In genomic region chr1:83022206-83022605, GRCh38 we compare ENCODE assay signal across 25 cellular contexts.
"Had no signal": no experiment of that assay in that cellular context is flagged by ENCODE, and none has a peak within 500 bp of the region (broad histone marks: within the 10 kb centered on the region; RNA-seq: fewer than 3 reads in every experiment).

No MANE protein-coding gene starts in this region.

- H3K9me3 ChIP-seq: colonic mucosa, gastrocnemius medialis, mucosa of descending colon had no signal

- H3K4me3 ChIP-seq: colonic mucosa, esophagus squamous epithelium, gastrocnemius medialis, heart right ventricle, left ventricle myocardium inferior, lower lobe of right lung, mucosa of descending colon had no signal

- ATAC-seq: effector memory CD8-positive, alpha-beta T cell; esophagus mucosa; gastrocnemius medialis; heart right ventricle; left cardiac atrium; lower lobe of right lung; mucosa of descending colon had no signal

- H3K27ac ChIP-seq: colonic mucosa, epithelial cell of prostate, esophagus squamous epithelium, gastrocnemius medialis, heart right ventricle, lower lobe of right lung had no signal

- H3K27me3 ChIP-seq: colonic mucosa, esophagus squamous epithelium, gastrocnemius medialis, heart right ventricle had no signal

- H3K36me3 ChIP-seq: colonic mucosa, esophagus squamous epithelium, gastrocnemius medialis, heart right ventricle, left ventricle myocardium inferior, lower lobe of right lung had no signal

- H3K4me1 ChIP-seq: colonic mucosa, gastrocnemius medialis, lower lobe of right lung had no signal

- FAIRE-seq: endometrium, islet of Langerhans, keratinocyte had no signal

- DNase-seq: colonic mucosa; cortex of kidney; effector CD8-positive, alpha-beta T cell; effector memory CD8-positive, alpha-beta T cell; endodermal cell; erythroblast; esophagus squamous epithelium; foreskin fibroblast; foreskin melanocyte; gastrocnemius medialis; glutamatergic neuron; head of caudate nucleus; heart right ventricle; hippocampal formation; left cardiac atrium; left ventricle myocardium inferior; lower lobe of right lung; mesenchymal stem cell; mucosa of descending colon; naive B cell had no signal
